Comparison of ENCODE assay signal across 7 cellular contexts in the genomic region with DNA sequence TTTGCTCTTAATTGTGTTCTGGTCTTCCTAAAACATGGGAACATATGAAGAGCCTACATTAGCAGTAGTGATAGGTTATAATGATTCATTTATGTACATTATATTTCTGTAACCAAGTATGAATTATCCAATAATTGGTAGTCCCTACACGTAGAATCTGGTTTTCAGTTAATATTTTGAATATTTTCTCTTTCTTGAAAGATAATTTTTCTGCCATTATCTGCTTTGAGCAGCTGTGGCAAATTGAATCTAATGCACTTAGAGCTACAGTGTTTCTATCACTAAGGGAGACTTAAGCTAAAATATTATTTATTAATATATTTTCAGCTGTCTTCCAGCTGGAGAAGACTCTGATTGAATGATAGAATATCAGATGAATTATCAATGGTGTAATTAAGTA.
"Had no signal": no experiment of that assay in that cellular context is flagged by ENCODE, and none has a peak within 500 bp of the region (broad histone marks: within the 10 kb centered on the region; RNA-seq: fewer than 3 reads in every experiment).

No MANE protein-coding gene starts in this region.

- H3K27ac ChIP-seq: HL-60 had no signal

- DNase-seq: IMR-90, KBM-7, KG1 had no signal

- H3K4me3 ChIP-seq: K562 had no signal

- FAIRE-seq: HepG2, HTR-8/SVneo, K562 had no signal

- ATAC-seq: HepG2, K562 had no signal
